Comparison of ENCODE assay signal across 8 cellular contexts in genomic region chr3:139343895-139344856, GRCh38. TPM values are rescaled to one million over a fixed set of nuclear protein-coding genes. Genes with fewer than 3 reads are reported as not detected.
DNase-seq lines count a peak whose midpoint lies in the region; ATAC-seq and TF ChIP-seq lines count a peak whose summit lies in the region.

Gene MRPS22 (plus strand): TSS chr3:139344020. CDS start chr3:139344027, 7 bp downstream.

- H3K27me3 ChIP-seq in ascending aorta: no peaks in the 10 kb centered on the region
- no peaks in the 10 kb centered on the region for H3K27me3 ChIP-seq in rectal smooth muscle tissue (ENCODE audit: control insufficient read depth, insufficient read depth, low read length)
- no peaks in the 10 kb centered on the region for H3K27me3 ChIP-seq in aorta (ENCODE audit: control insufficient read depth in 1 of 2, insufficient read depth in 2 of 2, low read length in 1 of 2)

- peaks cover 0 to 12% of the 10 kb centered on the region in 2 donors for H3K4me1 ChIP-seq in ascending aorta
- peaks cover 10% of the 10 kb centered on the region for H3K4me1 ChIP-seq in rectal smooth muscle tissue (ENCODE audit: control insufficient read depth, insufficient read depth, low read length)
- H3K4me1 ChIP-seq in aorta (ENCODE audit: control insufficient read depth in 1 of 2, insufficient read depth in 2 of 2, low read length in 2 of 2): peaks cover 0 to 3% of the 10 kb centered on the region in 2 donors

- TF ChIP-seq CTCF in ascending aorta (IDR thresholded peaks at IDR 0.05): no peak

- DNase-seq in NCI-H187 treated with DMSO at 0.1 percent for 48 hours (lab: John Stamatoyannopoulos, UW): peak; percentile 56
- DNase-seq in ascending aorta (ENCODE audit: low spot score in 2 of 2): peak; percentile 43 to 89
- DNase-seq in hepatic stellate cell (ENCODE audit: low spot score): peak; percentile 86
- peak; percentile 88 to 89 for DNase-seq in aorta

- no peaks in the 10 kb centered on the region for H3K9me3 ChIP-seq in ascending aorta
- H3K9me3 ChIP-seq in aorta (ENCODE audit: control insufficient read depth, low read length): peaks cover 3% of the 10 kb centered on the region

- peak within 1 kb of the TSS; percentile 66 to 73 for H3K27ac ChIP-seq in ascending aorta
- peak within 1 kb of the TSS; percentile 76 for H3K27ac ChIP-seq in rectal smooth muscle tissue (ENCODE audit: low read depth, low read length)
- H3K27ac ChIP-seq in aorta (ENCODE audit: low read depth in 1 of 2, low read length in 2 of 2): peak within 1 kb of the TSS in 1 of 2 donors; percentile 86

- intact Hi-C loops in T-helper 2 cell treated with Interferon-gamma antibody and Interleukin-4, amounts not matched to agents 100 ng/mL and 5 ng/mL, for 36 hours (cut with micrococcal nuclease): loop anchor here (1.0 kb wide), 1 partner anchor 45 kb away; the partner anchor contains the start of gene COPB2
- intact Hi-C loops in ascending aorta (cut with DNase I): loop anchor here (2.0 to 5.0 kb wide), 2 partner anchors 45 to 752 kb away; partner anchors contain the start of genes CEP70 and COPB2
- intact Hi-C loops in aorta (cut with DNase I): loop anchor here in 1 of 2 donors (5.0 kb wide), 1 partner anchor 407 kb away; no protein-coding TSS in a partner anchor

- H3K36me3 ChIP-seq in ascending aorta: peaks cover 14 to 17% of the 10 kb centered on the region in 2 donors
- peaks cover 12% of the 10 kb centered on the region for H3K36me3 ChIP-seq in rectal smooth muscle tissue (ENCODE audit: control insufficient read depth, insufficient read depth, low read length)
- peaks cover 0 to 5% of the 10 kb centered on the region in 2 donors for H3K36me3 ChIP-seq in aorta (ENCODE audit: control insufficient read depth in 1 of 2, insufficient read depth in 2 of 2, low read length in 1 of 2)

- peak; percentile 84 for ATAC-seq in GM18499 (IDR thresholded peaks at IDR 0.05; ENCODE audit: insufficient read depth, unreplicated experiment)
- peak; percentile 97 for ATAC-seq in HG02943 (IDR thresholded peaks at IDR 0.05; ENCODE audit: low read depth, unreplicated experiment)
- peak; percentile 93 for ATAC-seq in aorta (ENCODE audit: low FRiP score)

- WGBS in aorta, 2 donors: 0 to 1% methylated on average over 37 of the region's 37 CpGs

- H3K4me3 ChIP-seq in ascending aorta (peak within 1 kb of the TSS; percentile 76 to 90), rectal smooth muscle tissue (ENCODE audit: low read length) (peak within 1 kb of the TSS; percentile 100), aorta (ENCODE audit: low read length in 2 of 2) (peak within 1 kb of the TSS; percentile 93 to 100)

- H3K9ac ChIP-seq in rectal smooth muscle tissue (ENCODE audit: low read length): peak within 1 kb of the TSS; percentile 88

RNA-seq across cellular contexts. Expression of gene MRPS22, which starts in this region (rescaled TPM):
- 39.8 and 43.0 TPM in 2 replicates for total RNA-seq in T-helper 2 cell treated with Interferon-gamma antibody and Interleukin-4, amounts not matched to agents 100 ng/mL and 5 ng/mL, for 36 hours
- total RNA-seq in ascending aorta (8.3 TPM), aorta (10 to 100 TPM; 25.4 to 31.0 TPM)
- 10 to 100 TPM; 31.2 to 34.3 TPM for polyA plus RNA-seq in aorta
